In genomic region chr4:1981251-1982055, GRCh38 we compare ENCODE assay signal across 1 cellular context.
TF ChIP-seq lines count a peak whose summit lies in the region.

No MANE protein-coding gene starts in this region.

TF ChIP-seq in HepG2, 621 proteins besides CTCF, POLR2A, EP300 and RAD21 (continued from another document):
- TF ChIP-seq STAT6 (CRISPR knock-in tag; IDR thresholded peaks at IDR 0.05; ENCODE audit: borderline replicate concordance): no peak
- TF ChIP-seq RBM22 (optimal IDR thresholded peaks at IDR 0.05; ENCODE audit: low read length): peak; percentile 1
- no peak for TF ChIP-seq GMEB2 (CRISPR knock-in tag; IDR thresholded peaks at IDR 0.05; ENCODE audit: low read depth)
- no peak for TF ChIP-seq MEIS2 (CRISPR knock-in tag; IDR thresholded peaks at IDR 0.05)
- TF ChIP-seq ARNT (IDR thresholded peaks at IDR 0.05): no peak
- TF ChIP-seq RCOR2 (CRISPR knock-in tag; IDR thresholded peaks at IDR 0.05): no peak
- no peak for TF ChIP-seq ZBTB7A (CRISPR knock-in tag; IDR thresholded peaks at IDR 0.05)
- no peak for TF ChIP-seq ZNF292 (CRISPR knock-in tag; IDR thresholded peaks at IDR 0.05; ENCODE audit: borderline replicate concordance, low read depth)
- TF ChIP-seq ZNF773 (CRISPR knock-in tag; IDR thresholded peaks at IDR 0.05; ENCODE audit: borderline replicate concordance): no peak
- TF ChIP-seq ZNF546 (CRISPR knock-in tag; conservative IDR thresholded peaks at IDR 0.05): no peak
